16 cellular contexts compared by ENCODE assay signal in the genomic region with DNA sequence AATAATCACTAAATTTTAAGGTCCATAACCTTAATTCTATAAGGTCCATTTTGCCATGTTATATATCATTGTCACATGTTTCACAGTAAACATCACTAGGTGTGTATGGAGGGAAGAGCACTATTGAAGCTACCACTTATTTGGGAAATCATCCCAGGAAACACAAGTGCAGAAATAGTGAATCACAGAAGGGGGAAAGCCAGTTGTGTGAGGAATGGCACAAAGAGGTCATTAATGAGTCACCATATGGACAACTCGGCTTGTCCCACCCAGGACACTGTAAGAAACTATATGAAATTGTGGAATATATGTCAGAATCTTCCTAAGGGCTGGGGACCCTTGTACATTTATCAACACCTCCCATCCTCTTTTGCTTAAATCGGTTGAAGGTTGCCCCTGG. TPM values are rescaled to one million over a fixed set of nuclear protein-coding genes. Genes with fewer than 3 reads are reported as not detected.
DNase-seq lines count a peak whose midpoint lies in the region; ATAC-seq lines count a peak whose summit lies in the region.
"Had no signal": no experiment of that assay in that cellular context is flagged by ENCODE, and none has a peak within 500 bp of the region (broad histone marks: within the 10 kb centered on the region; RNA-seq: fewer than 3 reads in every experiment).

No MANE protein-coding gene starts in this region.

- in situ Hi-C loops in G401 (cut with HindIII; ENCODE audit: low sequenced_read_pairs): no loop called here

- no peak for ATAC-seq in HG02623 (IDR thresholded peaks at IDR 0.05; ENCODE audit: unreplicated experiment)

- H3K36me3 Mint-ChIP-seq in activated naive CD8-positive, alpha-beta T cell treated with anti-CD3 and anti-CD28 coated beads for 36 hours: peaks cover 43% of the 10 kb centered on the region

- no peak overlapping the region for H3K4me3 Mint-ChIP-seq in activated naive CD8-positive, alpha-beta T cell treated with anti-CD3 and anti-CD28 coated beads for 36 hours
- H3K4me3 Mint-ChIP-seq: H9 had no signal

- H3K27me3 Mint-ChIP-seq in activated naive CD8-positive, alpha-beta T cell treated with anti-CD3 and anti-CD28 coated beads for 36 hours: no peaks in the 10 kb centered on the region

- peaks cover 13% of the 10 kb centered on the region for H3K9me3 Mint-ChIP-seq in activated naive CD8-positive, alpha-beta T cell treated with anti-CD3 and anti-CD28 coated beads for 36 hours

- H3K27ac Mint-ChIP-seq in activated naive CD8-positive, alpha-beta T cell treated with anti-CD3 and anti-CD28 coated beads for 36 hours: peak overlapping the region; percentile 67

- peaks cover 9% of the 10 kb centered on the region for H3K4me1 Mint-ChIP-seq in activated naive CD8-positive, alpha-beta T cell treated with anti-CD3 and anti-CD28 coated beads for 36 hours

- DNase-seq in EH (ENCODE audit: low read depth) (peak; percentile 23), HT1080 (ENCODE audit: low read depth) (peak; percentile 28), kidney tubule cell (ENCODE audit: low spot score) (peak; percentile 26), G401 (ENCODE audit: low spot score) (no peak), NCI-H345 (lab: John Stamatoyannopoulos, UW) (no peak)
- no peak for DNase-seq in activated naive CD8-positive, alpha-beta T cell treated with anti-CD3 and anti-CD28 coated beads for 36 hours
- DNase-seq: Caco-2, DMS153, H9, NCI-H1417 treated with DMSO at 0.1 percent for 48 hours, NCI-H187 treated with DMSO at 0.1 percent for 48 hours, NCI-H226, NCI-H524 treated with DMSO at 0.1 percent for 48 hours, PC-9, SJCRH30 had no signal

RNA-seq across cellular contexts. Expression of gene BTN3A1, which starts 13.7 kb away (rescaled TPM):
- total RNA-seq in HT1080 (2014; rRNA removed; shearing (Covaris generic)): 8.2 and 8.7 TPM in 2 replicates
- polyA plus RNA-seq in HT1080 (2015; cell fraction: cytosol; rRNA removed): 11.1 and 12.1 TPM in 2 replicates
- polyA plus RNA-seq in HT1080 (2015; cell fraction: nucleus; rRNA removed): 24.2 and 26.2 TPM in 2 replicates
- total RNA-seq in activated naive CD8-positive, alpha-beta T cell treated with anti-CD3 and anti-CD28 coated beads for 36 hours: 10 to 100 TPM; 19.0 to 20.7 TPM
- 1.4 and 2.2 TPM in 2 replicates for total RNA-seq in G401 (2014; rRNA removed; shearing (Covaris generic))

RNA-seq across cellular contexts. Expression of gene BTN3A3, which starts 24.5 kb away (rescaled TPM):
- 3.8 and 4.7 TPM in 2 replicates for total RNA-seq in HT1080 (2014; rRNA removed; shearing (Covaris generic))
- polyA plus RNA-seq in HT1080 (2015; cell fraction: cytosol; rRNA removed): 5.5 and 6.7 TPM in 2 replicates
- polyA plus RNA-seq in HT1080 (2015; cell fraction: nucleus; rRNA removed): 22.6 and 24.8 TPM in 2 replicates
- total RNA-seq in activated naive CD8-positive, alpha-beta T cell treated with anti-CD3 and anti-CD28 coated beads for 36 hours: 10 to 100 TPM; 28.8 to 30.1 TPM
- 0.14 and 0.68 TPM in 2 replicates for total RNA-seq in G401 (2014; rRNA removed; shearing (Covaris generic))

RNA-seq across cellular contexts. Expression of gene BTN2A2, which starts 32.9 kb away (rescaled TPM):
- 3.0 and 5.6 TPM in 2 replicates for total RNA-seq in HT1080 (2014; rRNA removed; shearing (Covaris generic))
- polyA plus RNA-seq in HT1080 (2015; cell fraction: cytosol; rRNA removed): 4.0 and 4.5 TPM in 2 replicates
- 15.0 and 18.1 TPM in 2 replicates for polyA plus RNA-seq in HT1080 (2015; cell fraction: nucleus; rRNA removed)
- 10 to 100 TPM; 12.8 to 14.9 TPM for total RNA-seq in activated naive CD8-positive, alpha-beta T cell treated with anti-CD3 and anti-CD28 coated beads for 36 hours
- 8.2 and 11.3 TPM in 2 replicates for total RNA-seq in G401 (2014; rRNA removed; shearing (Covaris generic))

RNA-seq across cellular contexts. Expression of gene BTN2A1, which starts 42.0 kb away (rescaled TPM):
- 7.9 and 8.5 TPM in 2 replicates for total RNA-seq in HT1080 (2014; rRNA removed; shearing (Covaris generic))
- 4.0 and 6.1 TPM in 2 replicates for polyA plus RNA-seq in HT1080 (2015; cell fraction: cytosol; rRNA removed)
- 13.6 and 14.7 TPM in 2 replicates for polyA plus RNA-seq in HT1080 (2015; cell fraction: nucleus; rRNA removed)
- total RNA-seq in activated naive CD8-positive, alpha-beta T cell treated with anti-CD3 and anti-CD28 coated beads for 36 hours: 10 to 100 TPM; 19.0 to 21.3 TPM
- total RNA-seq in G401 (2014; rRNA removed; shearing (Covaris generic)): 5.0 and 5.8 TPM in 2 replicates

RNA-seq across cellular contexts. Expression of gene BTN3A2, which starts 50.8 kb away (rescaled TPM):
- total RNA-seq in HT1080 (2014; rRNA removed; shearing (Covaris generic)): 14.8 and 16.1 TPM in 2 replicates
- 21.6 and 28.0 TPM in 2 replicates for polyA plus RNA-seq in HT1080 (2015; cell fraction: cytosol; rRNA removed)
- 28.0 and 32.3 TPM in 2 replicates for polyA plus RNA-seq in HT1080 (2015; cell fraction: nucleus; rRNA removed)
- 10 to 100 TPM; 25.6 to 27.0 TPM for total RNA-seq in activated naive CD8-positive, alpha-beta T cell treated with anti-CD3 and anti-CD28 coated beads for 36 hours
- total RNA-seq in G401 (2014; rRNA removed; shearing (Covaris generic)): 1.2 and 3.0 TPM in 2 replicates

Comparison
In these comparisons a context has a peak if more than half of its experiments do, and no peak if none do; other contexts are left out.
1. DNase-seq: peak in EH (single experiment), HT1080 (single experiment) and kidney tubule cell (single experiment); none in activated naive CD8-positive, alpha-beta T cell treated with anti-CD3 and anti-CD28 coated beads for 36 hours (single experiment), G401 (single experiment) and NCI-H345 (single experiment).